In genomic region chr9:110255064-110255416, GRCh38 we compare ENCODE assay signal across 9 cellular contexts. TPM values are rescaled to one million over a fixed set of nuclear protein-coding genes. Genes with fewer than 3 reads are reported as not detected.
DNase-seq lines count a peak whose midpoint lies in the region; ATAC-seq, FAIRE-seq and TF ChIP-seq lines count a peak whose summit lies in the region.
"Had no signal": no experiment of that assay in that cellular context is flagged by ENCODE, and none has a peak within 500 bp of the region (broad histone marks: within the 10 kb centered on the region; RNA-seq: fewer than 3 reads in every experiment).

No MANE protein-coding gene starts in this region.

- TF ChIP-seq EP300 in GM12878 (IDR thresholded peaks at IDR 0.05; ENCODE audit: borderline replicate concordance in 1 of 2, control insufficient read depth in 1 of 2, low read depth in 2 of 2, low read length in 2 of 2): no peak

- RAD21 ChIA-PET in GM12878 (lab: Charles Lee; ENCODE audit: unreplicated experiment): no interaction called here

- no peaks in the 10 kb centered on the region for H3K9me3 ChIP-seq in heart left ventricle
- no peaks in the 10 kb centered on the region for H3K9me3 ChIP-seq in GM12878 (replicated peaks; ENCODE audit: control insufficient read depth, insufficient read depth, low read length)
- H3K9me3 ChIP-seq in lower lobe of right lung: no peaks in the 10 kb centered on the region
- H3K9me3 ChIP-seq in vagina: no peaks in the 10 kb centered on the region

- SMC1A ChIA-PET in GM12878 (lab: Charles Lee; ENCODE audit: uncharacterized antibody, unreplicated experiment): no interaction called here

- H3K9ac ChIP-seq in GM12878 (ENCODE audit: control insufficient read depth, insufficient read depth, low read length): peak overlapping the region; percentile 92

- no peak for TF ChIP-seq CTCF in heart left ventricle (IDR thresholded peaks at IDR 0.05)
- no peak for TF ChIP-seq CTCF in GM12878 (IDR thresholded peaks at IDR 0.05 in 2 of 3, conservative IDR thresholded peaks at IDR 0.05 in 1 of 3; ENCODE audit: control insufficient read depth in 2 of 3, extremely low read depth in 1 of 3, insufficient read depth in 1 of 3, low read depth in 3 of 3, low read length in 3 of 3)
- TF ChIP-seq CTCF in lower lobe of right lung (IDR thresholded peaks at IDR 0.05): no peak
- TF ChIP-seq CTCF in vagina (IDR thresholded peaks at IDR 0.05): no peak

- no peak for TF ChIP-seq RAD21 in GM12878 (IDR thresholded peaks at IDR 0.05; ENCODE audit: insufficient read depth, low read depth, low read length)

- peaks cover 0 to 60% (median 10%) of the 10 kb centered on the region in 12 donors for H3K4me1 ChIP-seq in heart left ventricle
- peaks cover 24% of the 10 kb centered on the region for H3K4me1 ChIP-seq in GM12878 (ENCODE audit: control insufficient read depth, insufficient read depth, low read length)
- H3K4me1 ChIP-seq in lower lobe of right lung: peaks cover 46% of the 10 kb centered on the region
- H3K4me1 ChIP-seq in vagina: peaks cover 45% of the 10 kb centered on the region

- CTCF ChIA-PET in GM12878 (lab: Yijun Ruan, JAX): no interaction called here

- H2AFZ ChIP-seq in GM12878 (ENCODE audit: control insufficient read depth, low read depth, low read length): no peak overlapping the region

- POLR2A ChIA-PET in GM12878 (lab: Charles Lee): no interaction called here

- ATAC-seq in heart left ventricle (no peak), left ventricle myocardium superior (no peak), GM12878 (no peak), lower lobe of right lung (no peak), HG03520 (IDR thresholded peaks at IDR 0.05; ENCODE audit: unreplicated experiment) (no peak)

- peak overlapping the region in 11 of 12 donors; percentile 85 to 96 (median 89) for H3K27ac ChIP-seq in heart left ventricle
- peak overlapping the region; percentile 91 for H3K27ac ChIP-seq in GM12878 (ENCODE audit: control insufficient read depth, insufficient read depth)
- H3K27ac ChIP-seq in lower lobe of right lung: peak overlapping the region; percentile 95
- peak overlapping the region; percentile 95 for H3K27ac ChIP-seq in vagina

- BruUV-seq in GM12878 (replicated peaks; lab: Mats Ljungman, UMichigan): no TSS peak

- no peaks in the 10 kb centered on the region for H3K27me3 ChIP-seq in heart left ventricle
- H3K27me3 ChIP-seq in GM12878 (replicated peaks in 1 of 2; ENCODE audit: control insufficient read depth in 2 of 2, insufficient read depth in 2 of 2, low read length in 1 of 2): no peaks in the 10 kb centered on the region
- H3K27me3 ChIP-seq in lower lobe of right lung (ENCODE audit: low read depth): no peaks in the 10 kb centered on the region
- no peaks in the 10 kb centered on the region for H3K27me3 ChIP-seq in vagina

- WGBS in heart left ventricle, 4 donors: 9 to 34% (median 25%) methylated on average over 16 of the region's 16 CpGs
- under 1% methylated on average over 16 of the region's 16 CpGs for WGBS in GM12878 (ENCODE audit: insufficient coverage, insufficient replicate concordance, low lambda C conversion rate, missing lambda C conversion rate)

- intact Hi-C loops in heart left ventricle (cut with DNase I): no loop called here
- intact Hi-C loops in left ventricle myocardium superior (cut with micrococcal nuclease): no loop called here
- intact Hi-C loops in GM12878 (cut with micrococcal nuclease; ENCODE audit: unreplicated experiment): loop anchor here (5.0 to 10.0 kb wide), 4 partner anchors 200 to 1380 kb away; partner anchors contain the start of gene DNAJC25
- intact Hi-C loops in lower lobe of right lung (cut with DNase I): no loop called here
- intact Hi-C loops in vagina (cut with DNase I): no loop called here

- no peaks in the 10 kb centered on the region for H4K20me1 ChIP-seq in GM12878 (ENCODE audit: control insufficient read depth, insufficient read depth)

- H3K36me3 ChIP-seq in heart left ventricle (peaks cover 0 to 12% (median 8%) of the 10 kb centered on the region in 9 donors), GM12878 (ENCODE audit: control insufficient read depth in 2 of 2, insufficient read depth in 2 of 2, low read length in 1 of 2) (peaks cover under 1 to 3% of the 10 kb centered on the region in 2 experiments; a peak in 3 of 4 replicates), lower lobe of right lung (peaks cover 12% of the 10 kb centered on the region), vagina (peaks cover 0 to 7% of the 10 kb centered on the region in 2 donors)

- no peak for FAIRE-seq in GM12878 (lab: Jason Lieb, UNC)
- FAIRE-seq: GM18507 had no signal

- DNase-seq in heart left ventricle (no peak), left ventricle myocardium superior (no peak), GM12878 (ENCODE audit: low read depth, low spot score) (no peak), lower lobe of right lung (peak; percentile 48), vagina (ENCODE audit: extremely low spot score in 2 of 2) (no peak), NCI-H2227 treated with DMSO at 0.1 percent for 48 hours (lab: John Stamatoyannopoulos, UW) (no peak)
- DNase-seq in stimulated activated CD4-positive, alpha-beta T cell treated with anti-CD3 and anti-CD28 coated beads, Interleukin-15, amount 100 ng/mL, for 24 hours: no peak

- no peak for TF ChIP-seq POLR2A in heart left ventricle (IDR thresholded peaks at IDR 0.05)
- TF ChIP-seq POLR2A in GM12878 (IDR thresholded peaks at IDR 0.05; ENCODE audit: low read depth, low read length): no peak
- no peak for TF ChIP-seq POLR2A in vagina (IDR thresholded peaks at IDR 0.05)

- peak overlapping the region; percentile 85 for H3K4me2 ChIP-seq in GM12878 (ENCODE audit: control insufficient read depth, insufficient read depth)

- H3K4me3 ChIP-seq in heart left ventricle (peak overlapping the region; percentile 47 to 99 (median 86)), GM12878 (peak overlapping the region; percentile 92), lower lobe of right lung (peak overlapping the region; percentile 90), vagina (peak overlapping the region; percentile 69 to 96)

- in situ Hi-C loops in GM12878 (cut with MboI): no loop called here

- H3K79me2 ChIP-seq in GM12878 (ENCODE audit: control insufficient read depth, insufficient read depth, low read length): peaks cover 74% of the 10 kb centered on the region

TF ChIP-seq in GM12878, 131 proteins besides CTCF, POLR2A, EP300 and RAD21 (continues in another document):
- TF ChIP-seq ZSCAN29 (IDR thresholded peaks at IDR 0.05) (no peak), EED (IDR thresholded peaks at IDR 0.05; ENCODE audit: low read depth) (no peak), MTA2 (IDR thresholded peaks at IDR 0.05; ENCODE audit: low read depth) (no peak)

RNA-seq across cellular contexts. Expression of gene TXN, which starts 1.3 kb away (rescaled TPM):
- total RNA-seq in heart left ventricle (100 to 1,000 TPM in 1 of 9 donors, 10 to 100 TPM in 8; 48.6 to 144 (median 66.6) TPM), left ventricle myocardium superior (66.0 TPM), GM12878 (2014; rRNA removed) (309 and 324 TPM in 2 replicates), GM12878 (2014; rRNA removed; fragmentation: Illumina TruSeq; extraction: Trizol) (434 and 441 TPM in 2 replicates), GM12878 (2021) (359 and 374 TPM in 2 replicates), lower lobe of right lung (170 TPM), vagina (162 TPM)
- polyA plus RNA-seq in heart left ventricle (100 to 1,000 TPM in 1 of 2 donors, 10 to 100 TPM in 1; 91.8 to 173 TPM), GM12878 (2011; rRNA removed) (704 and 840 TPM in 2 replicates), GM12878 (2014; fragmentation: Illumina TruSeq; extraction: Trizol) (596 and 678 TPM in 2 replicates), GM12878 (2014; fragmentation: Nextera tagmentation; extraction: Ambion mirVana) (1,000 to 10,000 TPM; 2,263 to 2,304 TPM), GM12878 (2014; rRNA removed) (345 and 460 TPM in 2 replicates), GM12878 (2016; fragmentation: Nextera tagmentation; extraction: Ambion mirVana) (1,000 to 10,000 TPM; 1,248 to 1,349 TPM)
- 33.5 and 41.0 TPM in 2 replicates for total RNA-seq in GM12878 (2013; cell fraction: nucleolus; rRNA removed)
- 583 TPM for polyA plus RNA-seq in GM12878 (2011; ENCODE audit: low read depth)
- 373 and 435 TPM in 2 replicates for polyA plus RNA-seq in GM12878 (2011; cell fraction: cytosol; rRNA removed)
- 189 and 231 TPM in 2 replicates for polyA plus RNA-seq in GM12878 (2011; cell fraction: nucleus; rRNA removed)
- polyA plus RNA-seq in GM12878 (2012): 330 and 336 TPM in 2 replicates
- 124 and 150 TPM in 2 replicates for polyA minus RNA-seq in GM12878 (2011; rRNA and poly(A)+ RNA removed)
- polyA minus RNA-seq in GM12878 (2011; cell fraction: cytosol; rRNA and poly(A)+ RNA removed): 43.7 and 51.6 TPM in 2 replicates
- 26.1 and 30.3 TPM in 2 replicates for polyA minus RNA-seq in GM12878 (2011; cell fraction: nucleus; rRNA and poly(A)+ RNA removed)

RNA-seq across cellular contexts. Expression of gene C9orf152, which starts 47.1 kb away (rescaled TPM):
- total RNA-seq in heart left ventricle (not detected), left ventricle myocardium superior (not detected), GM12878 (2014; rRNA removed) (not detected in 2 replicates), GM12878 (2014; rRNA removed; fragmentation: Illumina TruSeq; extraction: Trizol) (not detected in 2 replicates), GM12878 (2021) (not detected in 2 replicates), lower lobe of right lung (26.1 TPM), vagina (0.49 TPM)
- polyA plus RNA-seq in heart left ventricle (not detected), GM12878 (2011; rRNA removed) (0.04 TPM in 1 of 2 replicates, not detected in the other), GM12878 (2014; fragmentation: Illumina TruSeq; extraction: Trizol) (not detected in 2 replicates), GM12878 (2014; fragmentation: Nextera tagmentation; extraction: Ambion mirVana) (not detected), GM12878 (2014; rRNA removed) (not detected in 2 replicates), GM12878 (2016; fragmentation: Nextera tagmentation; extraction: Ambion mirVana) (not detected)
- total RNA-seq in GM12878 (2013; cell fraction: nucleolus; rRNA removed): not detected in 2 replicates
- not detected for polyA plus RNA-seq in GM12878 (2011; ENCODE audit: low read depth)
- polyA plus RNA-seq in GM12878 (2011; cell fraction: cytosol; rRNA removed): not detected in 2 replicates
- not detected in 2 replicates for polyA plus RNA-seq in GM12878 (2011; cell fraction: nucleus; rRNA removed)
- polyA plus RNA-seq in GM12878 (2012): 0.04 and 0.16 TPM in 2 replicates
- not detected in 2 replicates for polyA minus RNA-seq in GM12878 (2011; rRNA and poly(A)+ RNA removed)
- not detected in 2 replicates for polyA minus RNA-seq in GM12878 (2011; cell fraction: cytosol; rRNA and poly(A)+ RNA removed)
- 0.12 TPM in 1 of 2 replicates, not detected in the other for polyA minus RNA-seq in GM12878 (2011; cell fraction: nucleus; rRNA and poly(A)+ RNA removed)

Comparison
In these comparisons a context has a peak if more than half of its experiments do, and no peak if none do; other contexts are left out.
1. RNA of gene C9orf152, which starts 47.1 kb away (total RNA-seq): 26.1 TPM in lower lobe of right lung (single experiment); 0.49 TPM in vagina (single experiment), not detected in heart left ventricle, not detected in left ventricle myocardium superior (single experiment) and not detected in GM12878; every median in the first group is over 10 times any median in the second.
2. Peak in every context shown above with its lines, with median percentiles within 50 percentile points of each other: H3K27ac ChIP-seq and H3K4me3 ChIP-seq.